In the genomic region with DNA sequence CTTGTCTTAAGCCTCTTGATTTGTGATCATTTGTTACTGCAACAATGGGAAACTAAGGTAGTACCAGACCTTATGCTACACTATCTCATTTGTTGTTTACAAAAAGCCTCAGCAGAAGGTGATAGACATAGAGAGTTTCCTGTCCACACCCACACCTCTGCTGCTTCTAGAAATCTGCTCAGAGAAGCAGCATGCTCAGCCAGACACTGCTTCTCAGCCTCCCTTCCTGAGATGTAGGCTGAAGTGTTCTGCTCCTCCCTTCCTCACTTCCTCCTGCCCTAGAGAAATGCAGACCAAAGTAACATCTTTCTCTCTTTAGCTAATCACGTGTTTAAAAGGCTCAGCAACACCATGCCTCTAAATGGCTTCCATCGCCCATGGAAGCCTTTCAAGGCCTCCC, we compare ENCODE assay signal across 10 cellular contexts.
A peak's percentile ranks its signal among the peaks of the same experiment; 100 is the strongest.
DNase-seq lines count a peak whose midpoint lies in the region; ATAC-seq and TF ChIP-seq lines count a peak whose summit lies in the region.
"Had no signal": no experiment of that assay in that cellular context is flagged by ENCODE, and none has a peak within 500 bp of the region (broad histone marks: within the 10 kb centered on the region; RNA-seq: fewer than 3 reads in every experiment).

No MANE protein-coding gene starts in this region.

- peaks cover 11% of the 10 kb centered on the region for H3K27me3 Mint-ChIP-seq in endodermal cell (ENCODE audit: insufficient read depth)

- H3K4me1 Mint-ChIP-seq in endodermal cell, result peaks cover 7% of the 10 kb centered on the region

- DNase-seq in activated T-cell treated with anti-CD3 and anti-CD28 coated beads for 4 hours (peak; percentile 12), activated T-helper 1 cell treated with Interleukin-2 at 50 U/mL for 16 hours (ENCODE audit: low read depth) (peak; percentile 41), spleen (no peak), tibial artery (no peak), HPDE6-E6E7 (ENCODE audit: extremely low spot score) (no peak), endodermal cell (no peak)
- DNase-seq in activated T-cell treated with anti-CD3 and anti-CD28 coated beads, Interleukin-2, amount 50 U/mL, for 48 hours, result no peak
- DNase-seq: aorta had no signal

- H3K27ac Mint-ChIP-seq in endodermal cell, result no peak overlapping the region

- TF ChIP-seq POLR2A in spleen (IDR thresholded peaks at IDR 0.05), result no peak

- no peak overlapping the region for H3K9ac ChIP-seq in endodermal cell (ENCODE audit: extremely low read depth, low read length, poor library complexity, severe bottlenecking)

- peak; percentile 37 for ATAC-seq in HG03039 (IDR thresholded peaks at IDR 0.05; ENCODE audit: unreplicated experiment)
- ATAC-seq: Panc1 had no signal

- no peaks in the 10 kb centered on the region for H3K27me3 ChIP-seq in spleen (replicated peaks in 1 of 7)
- no peaks in the 10 kb centered on the region for H3K27me3 ChIP-seq in tibial artery
- H3K27me3 ChIP-seq in endodermal cell (ENCODE audit: control insufficient read depth, insufficient read depth, low read length, poor library complexity, severe bottlenecking), result no peaks in the 10 kb centered on the region

- H3K36me3 ChIP-seq in spleen (no peaks in the 10 kb centered on the region), tibial artery (no peaks in the 10 kb centered on the region), endodermal cell (ENCODE audit: control insufficient read depth, insufficient read depth, low read length) (no peaks in the 10 kb centered on the region)

- H3K4me3 ChIP-seq in spleen (no peak overlapping the region), tibial artery (no peak overlapping the region), endodermal cell (ENCODE audit: low read length) (no peak overlapping the region)

- H3K4me3 Mint-ChIP-seq in endodermal cell, result no peak overlapping the region

- WGBS in spleen, 5 donors, result 25 to 50% (median 48%) methylated on average over 2 of the region's 2 CpGs
- 86 to 94% methylated on average over 2 of the region's 2 CpGs for WGBS in endodermal cell (ENCODE audit: insufficient coverage in 1 of 2, insufficient read length in 1 of 2), 2 experiments

- peaks cover 31% of the 10 kb centered on the region for H3K9me3 Mint-ChIP-seq in endodermal cell

- H3K4me1 ChIP-seq in spleen (peaks cover 5 to 29% (median 12%) of the 10 kb centered on the region in 6 donors), tibial artery (peaks cover 0 to 13% (median 0%) of the 10 kb centered on the region in 4 donors), endodermal cell (ENCODE audit: control insufficient read depth, insufficient read depth, low read length) (no peaks in the 10 kb centered on the region)

- H3K36me3 Mint-ChIP-seq in endodermal cell (ENCODE audit: low read depth), result peaks cover 11% of the 10 kb centered on the region

- H3K27ac ChIP-seq in spleen, result peak overlapping the region; percentile 1 to 74 (median 60)
- H3K27ac ChIP-seq in tibial artery, result no peak overlapping the region
- H3K27ac ChIP-seq in endodermal cell (ENCODE audit: low read depth, low read length), result no peak overlapping the region

- TF ChIP-seq CTCF in spleen (IDR thresholded peaks at IDR 0.05 in 8 of 11, conservative IDR thresholded peaks at IDR 0.05 in 3 of 11) (no peak), tibial artery (IDR thresholded peaks at IDR 0.05) (no peak), endodermal cell (conservative IDR thresholded peaks at IDR 0.05) (no peak)

- intact Hi-C loops in spleen (cut with DNase I; ENCODE audit: low total_unique reads) (no loop called here), tibial artery (cut with DNase I; ENCODE audit: low total_unique reads) (no loop called here)

- H3K9me3 ChIP-seq in spleen, result no peaks in the 10 kb centered on the region
- H3K9me3 ChIP-seq in tibial artery, result no peaks in the 10 kb centered on the region
- H3K9me3 ChIP-seq in endodermal cell (ENCODE audit: control insufficient read depth, low read length), result peaks cover 18% of the 10 kb centered on the region

Comparison
In these comparisons a context has a peak if more than half of its experiments do, and no peak if none do; other contexts are left out.
1. DNase-seq: peak in activated T-cell treated with anti-CD3 and anti-CD28 coated beads for 4 hours (single experiment) and activated T-helper 1 cell treated with Interleukin-2 at 50 U/mL for 16 hours (single experiment); none in activated T-cell treated with anti-CD3 and anti-CD28 coated beads, Interleukin-2, amount 50 U/mL, for 48 hours (0 of 2), spleen (single experiment), tibial artery (0 of 2), HPDE6-E6E7 (single experiment) and endodermal cell (single experiment).
2. H3K27ac ChIP-seq: peak in spleen (8 of 8); none in tibial artery (0 of 2) and endodermal cell (single experiment).